ENCODE assay signal across 7 cellular contexts in genomic region chr20:33993800-33994623, GRCh38. TPM values are rescaled to one million over a fixed set of nuclear protein-coding genes. Genes with fewer than 3 reads are reported as not detected.
DNase-seq lines count a peak whose midpoint lies in the region; ATAC-seq and TF ChIP-seq lines count a peak whose summit lies in the region.

Gene RALY, plus strand, starts transcription at chr20:33993911. Its CDS starts 78,164 bp downstream, at chr20:34072075.

- DNase-seq in NCI-H1694 (lab: John Stamatoyannopoulos, UW) (peak; percentile 25), T-helper 9 cell (peak; percentile 76), astrocyte of the cerebellum (ENCODE audit: low read depth) (peak; percentile 37), hypothalamus (lab: John Stamatoyannopoulos, UW) (peak in 50 of 51 donors; percentile 23 to 93 (median 62)), sigmoid colon (peak; percentile 91)

- peaks cover 0 to 59% (median 49%) of the 10 kb centered on the region in 4 donors for H3K4me1 ChIP-seq in sigmoid colon

- peak within 1 kb of the TSS; percentile 94 for H3K4me3 ChIP-seq in astrocyte of the cerebellum (ENCODE audit: low read depth, low read length)
- peak within 1 kb of the TSS; percentile 67 to 96 (median 91) for H3K4me3 ChIP-seq in sigmoid colon

- ATAC-seq in GM18498 (IDR thresholded peaks at IDR 0.05; ENCODE audit: unreplicated experiment) (peak; percentile 56), HG02852 (IDR thresholded peaks at IDR 0.05; ENCODE audit: unreplicated experiment) (peak; percentile 43)

- TF ChIP-seq CTCF in astrocyte of the cerebellum (IDR thresholded peaks at IDR 0.05; ENCODE audit: low read depth, low read length, missing control alignments): no peak
- no peak for TF ChIP-seq CTCF in sigmoid colon (IDR thresholded peaks at IDR 0.05)

- intact Hi-C loops in sigmoid colon (cut with DNase I): loop anchor here (2.0 to 5.0 kb wide), 3 partner anchors 23 to 182 kb away; partner anchors contain the start of genes CHMP4B and EIF2S2

- TF ChIP-seq EP300 in sigmoid colon (IDR thresholded peaks at IDR 0.05): no peak

- TF ChIP-seq POLR2A in sigmoid colon (IDR thresholded peaks at IDR 0.05): peak; percentile 38 to 73

- in situ Hi-C loops in astrocyte of the cerebellum (cut with HindIII; ENCODE audit: low sequenced_read_pairs): loop anchor here (5.0 kb wide), 1 partner anchor 102 kb away; no protein-coding TSS in a partner anchor

- 0% methylated on average over 100 of the region's 100 CpGs for WGBS in sigmoid colon, 2 donors

- no peaks in the 10 kb centered on the region for H3K27me3 ChIP-seq in sigmoid colon

- H3K9me3 ChIP-seq in sigmoid colon: no peaks in the 10 kb centered on the region

- H3K27ac ChIP-seq in sigmoid colon: peak within 1 kb of the TSS; percentile 97 to 99 (median 99)

- no peaks in the 10 kb centered on the region for H3K36me3 ChIP-seq in sigmoid colon

RNA-seq across cellular contexts. Expression of gene RALY, which starts in this region (rescaled TPM):
- total RNA-seq in sigmoid colon: 10 to 100 TPM; 75.1 to 94.5 (median 88.5) TPM
- polyA plus RNA-seq in sigmoid colon: 100 to 1,000 TPM; 190 to 233 (median 200) TPM

Comparison
In these comparisons a context has a peak if more than half of its experiments do, and no peak if none do; other contexts are left out.
1. Peak in every context shown above with its lines: DNase-seq, ATAC-seq, H3K4me3 ChIP-seq and H3K27ac ChIP-seq.
2. DNase-seq: peak in every context shown above with its lines; median percentile 91 in sigmoid colon; 76 in T-helper 9 cell; 62 in hypothalamus; 37 in astrocyte of the cerebellum; 25 in NCI-H1694.